19 cellular contexts compared by ENCODE assay signal in genomic region chr5:174271316-174271715, GRCh38.
"Had no signal": no experiment of that assay in that cellular context is flagged by ENCODE, and none has a peak within 500 bp of the region (broad histone marks: within the 10 kb centered on the region; RNA-seq: fewer than 3 reads in every experiment).

No MANE protein-coding gene starts in this region.

- H3K27ac ChIP-seq: adrenal gland, cardiac muscle cell, left ventricle myocardium inferior, parathyroid adenoma, stomach, testis had no signal

- H3K4me3 Mint-ChIP-seq: activated CD4-positive, alpha-beta memory T cell treated with anti-CD3 and anti-CD28 coated beads for 36 hours; activated CD4-positive, alpha-beta T cell treated with anti-CD3 and anti-CD28 coated beads for 36 hours; activated CD8-positive, alpha-beta memory T cell treated with anti-CD3 and anti-CD28 coated beads, Interleukin-2, amount 10 ng/mL, durations not matched to agents 7 days and 5 days; activated naive CD4-positive, alpha-beta T cell treated with anti-CD3 and anti-CD28 coated beads, Interleukin-2, amount 50 U/mL, for 24 hours; activated T-cell treated with anti-CD3 and anti-CD28 coated beads, Interleukin-2, amount 50 U/mL, for 4 hours; memory B cell; naive thymus-derived CD8-positive, alpha-beta T cell had no signal

- DNase-seq: activated CD4-positive, alpha-beta memory T cell treated with anti-CD3 and anti-CD28 coated beads for 36 hours; activated CD4-positive, alpha-beta T cell treated with anti-CD3 and anti-CD28 coated beads for 36 hours; activated CD8-positive, alpha-beta memory T cell treated with anti-CD3 and anti-CD28 coated beads, Interleukin-2, amount 10 ng/mL, durations not matched to agents 7 days and 5 days; activated effector memory CD4-positive, alpha-beta T cell treated with anti-CD3 and anti-CD28 coated beads, Interleukin-2, amount 50 U/mL, for 16 hours; activated T-cell treated with anti-CD3 and anti-CD28 coated beads, Interleukin-2, amount 50 U/mL, for 4 hours; adrenal gland; left ventricle myocardium inferior; naive thymus-derived CD8-positive, alpha-beta T cell; stimulated activated CD4-positive, alpha-beta T cell treated with anti-CD3 and anti-CD28 coated beads, Interleukin-1b, Interleukin-23, amount 100 ng/mL, for 48 hours; stomach; testis had no signal

- H3K9me3 ChIP-seq: adrenal gland, testis had no signal

- H3K9ac ChIP-seq: parathyroid adenoma had no signal

- ATAC-seq: activated CD4-positive, alpha-beta T cell treated with anti-CD3 and anti-CD28 coated beads for 36 hours; activated CD8-positive, alpha-beta memory T cell treated with anti-CD3 and anti-CD28 coated beads, Interleukin-2, amount 10 ng/mL, durations not matched to agents 7 days and 5 days; activated T-cell treated with anti-CD3 and anti-CD28 coated beads, Interleukin-2, amount 50 U/mL, for 4 hours; esophagus mucosa; naive thymus-derived CD8-positive, alpha-beta T cell had no signal

- H3K36me3 Mint-ChIP-seq: activated CD4-positive, alpha-beta memory T cell treated with anti-CD3 and anti-CD28 coated beads for 36 hours; activated CD8-positive, alpha-beta memory T cell treated with anti-CD3 and anti-CD28 coated beads, Interleukin-2, amount 10 ng/mL, durations not matched to agents 7 days and 5 days; activated naive CD4-positive, alpha-beta T cell treated with anti-CD3 and anti-CD28 coated beads, Interleukin-2, amount 50 U/mL, for 24 hours; memory B cell; naive thymus-derived CD8-positive, alpha-beta T cell had no signal

- H3K27me3 ChIP-seq: adrenal gland, cardiac muscle cell, stomach, testis had no signal

- H3K27ac Mint-ChIP-seq: activated CD4-positive, alpha-beta memory T cell treated with anti-CD3 and anti-CD28 coated beads for 36 hours; activated CD4-positive, alpha-beta T cell treated with anti-CD3 and anti-CD28 coated beads for 36 hours; activated CD8-positive, alpha-beta memory T cell treated with anti-CD3 and anti-CD28 coated beads, Interleukin-2, amount 10 ng/mL, durations not matched to agents 7 days and 5 days; activated naive CD4-positive, alpha-beta T cell treated with anti-CD3 and anti-CD28 coated beads, Interleukin-2, amount 50 U/mL, for 24 hours; memory B cell; naive thymus-derived CD8-positive, alpha-beta T cell had no signal

- H3K4me1 ChIP-seq: adrenal gland, left ventricle myocardium inferior, parathyroid adenoma, stomach, testis had no signal

- H3K36me3 ChIP-seq: adrenal gland, cardiac muscle cell, left ventricle myocardium inferior, stomach had no signal

- H3K4me3 ChIP-seq: adrenal gland, cardiac muscle cell, left ventricle myocardium inferior, stomach, testis had no signal

- H3K27me3 Mint-ChIP-seq: activated CD8-positive, alpha-beta memory T cell treated with anti-CD3 and anti-CD28 coated beads, Interleukin-2, amount 10 ng/mL, durations not matched to agents 7 days and 5 days; activated naive CD4-positive, alpha-beta T cell treated with anti-CD3 and anti-CD28 coated beads, Interleukin-2, amount 50 U/mL, for 24 hours; memory B cell had no signal

- FAIRE-seq: colon, endometrium, keratinocyte had no signal

- H3K4me1 Mint-ChIP-seq: activated CD4-positive, alpha-beta T cell treated with anti-CD3 and anti-CD28 coated beads for 36 hours; activated CD8-positive, alpha-beta memory T cell treated with anti-CD3 and anti-CD28 coated beads, Interleukin-2, amount 10 ng/mL, durations not matched to agents 7 days and 5 days; activated naive CD4-positive, alpha-beta T cell treated with anti-CD3 and anti-CD28 coated beads, Interleukin-2, amount 50 U/mL, for 24 hours; memory B cell; naive thymus-derived CD8-positive, alpha-beta T cell had no signal
